13 cellular contexts compared by ENCODE assay signal in the genomic region with DNA sequence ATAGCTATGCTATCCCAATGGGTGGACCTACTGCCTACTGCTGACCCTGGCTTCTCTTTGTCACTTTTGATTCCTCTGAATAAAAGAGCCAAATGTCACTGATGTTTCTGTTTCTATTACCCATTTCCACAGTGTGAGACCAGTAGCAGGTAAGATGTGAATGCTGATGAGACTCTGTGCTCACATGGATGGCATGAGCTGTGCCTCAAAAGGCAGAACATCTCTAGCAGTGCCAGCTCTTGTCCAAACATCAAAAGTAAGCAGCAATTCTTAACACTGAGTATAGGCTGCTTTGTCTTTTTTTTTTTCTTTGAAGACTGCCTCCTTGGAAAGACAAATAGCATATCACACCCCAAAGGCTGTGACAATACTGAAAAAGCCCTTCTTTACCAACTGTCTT.
A peak's percentile ranks its signal among the peaks of the same experiment; 100 is the strongest.
DNase-seq lines count a peak whose midpoint lies in the region; ATAC-seq lines count a peak whose summit lies in the region.
"Had no signal": no experiment of that assay in that cellular context is flagged by ENCODE, and none has a peak within 500 bp of the region (broad histone marks: within the 10 kb centered on the region; RNA-seq: fewer than 3 reads in every experiment).

No MANE protein-coding gene starts in this region.

- no peak overlapping the region for H3K9ac ChIP-seq in mesenchymal stem cell (ENCODE audit: low read length)

- H3K27me3 ChIP-seq in mesenchymal stem cell (ENCODE audit: control insufficient read depth in 1 of 2, insufficient read depth in 1 of 2, low read length in 2 of 2) = no peaks in the 10 kb centered on the region
- H3K27me3 ChIP-seq: pancreas had no signal

- H2BK12ac ChIP-seq in mesenchymal stem cell (ENCODE audit: low read length in 2 of 2) = no peak overlapping the region

- no peak overlapping the region for H4K8ac ChIP-seq in mesenchymal stem cell (ENCODE audit: low read length)

- no peak overlapping the region for H4K91ac ChIP-seq in mesenchymal stem cell (ENCODE audit: low read length)

- ATAC-seq in GM19023 (IDR thresholded peaks at IDR 0.05; ENCODE audit: unreplicated experiment) = peak; percentile 5
- peak; percentile 11 for ATAC-seq in GM21529 (IDR thresholded peaks at IDR 0.05; ENCODE audit: unreplicated experiment)
- ATAC-seq in HG03103 (IDR thresholded peaks at IDR 0.05; ENCODE audit: low read depth, unreplicated experiment) = peak; percentile 15
- ATAC-seq in left ventricle myocardium superior = no peak
- ATAC-seq: esophagus mucosa, K562, pancreas had no signal

- H3K9me3 ChIP-seq in mesenchymal stem cell (ENCODE audit: control insufficient read depth, low read length) = peaks cover 16% of the 10 kb centered on the region
- H3K9me3 ChIP-seq: pancreas had no signal

- H3K36me3 ChIP-seq in mesenchymal stem cell (ENCODE audit: control insufficient read depth in 1 of 2, insufficient read depth in 2 of 2, low read depth in 1 of 2, low read length in 2 of 2) = no peaks in the 10 kb centered on the region
- H3K36me3 ChIP-seq: pancreas had no signal

- intact Hi-C loops in left ventricle myocardium superior (cut with micrococcal nuclease) = no loop called here

- H3K14ac ChIP-seq in mesenchymal stem cell (ENCODE audit: low read length in 2 of 2) = no peak overlapping the region

- peaks cover 2% of the 10 kb centered on the region for H3K79me1 ChIP-seq in mesenchymal stem cell (replicated peaks; ENCODE audit: low read length, poor library complexity, severe bottlenecking)

- H2AK5ac ChIP-seq in mesenchymal stem cell (ENCODE audit: low read length, severe bottlenecking) = peak overlapping the region; percentile 27

- no peak overlapping the region for H3K4ac ChIP-seq in mesenchymal stem cell (ENCODE audit: low read depth in 1 of 2, low read length in 2 of 2)

- H3K18ac ChIP-seq in mesenchymal stem cell (ENCODE audit: low read depth in 1 of 2, low read length in 2 of 2) = no peak overlapping the region

- peak overlapping the region; percentile 54 for H3K27ac ChIP-seq in mesenchymal stem cell (ENCODE audit: low read length, poor library complexity, severe bottlenecking)
- H3K27ac ChIP-seq: pancreas, SK-N-MC had no signal

- H2AFZ ChIP-seq in mesenchymal stem cell (ENCODE audit: low read depth, low read length) = no peak overlapping the region

- DNase-seq in mesenchymal stem cell (no peak), left ventricle myocardium superior (no peak), ureter (ENCODE audit: low spot score) (no peak)
- DNase-seq in activated CD4-positive, alpha-beta T cell treated with anti-CD3 and anti-CD28 coated beads, Interleukin-2, amount 50 U/mL, for 48 hours = no peak
- DNase-seq: NCI-H187 treated with DMSO at 0.1 percent for 48 hours; pancreas; stimulated activated naive CD4-positive, alpha-beta T cell had no signal

- H2BK120ac ChIP-seq in mesenchymal stem cell (ENCODE audit: low read depth, low read length) = no peak overlapping the region

- H3K4me2 ChIP-seq in mesenchymal stem cell (ENCODE audit: low read length, poor library complexity, severe bottlenecking) = no peak overlapping the region

- H2BK5ac ChIP-seq in mesenchymal stem cell (ENCODE audit: low read depth, low read length, poor library complexity, severe bottlenecking) = no peak overlapping the region

- H3K23ac ChIP-seq in mesenchymal stem cell (ENCODE audit: low read length in 2 of 2) = no peak overlapping the region

- H2BK15ac ChIP-seq in mesenchymal stem cell (ENCODE audit: low read depth, poor library complexity, severe bottlenecking) = no peak overlapping the region

- H3K4me3 ChIP-seq in mesenchymal stem cell (ENCODE audit: insufficient read depth in 1 of 2, low read depth in 1 of 2, low read length in 2 of 2) = no peak overlapping the region
- H3K4me3 ChIP-seq: K562, pancreas, SK-N-MC had no signal

- peaks cover 6% of the 10 kb centered on the region for H3K4me1 ChIP-seq in mesenchymal stem cell (ENCODE audit: control insufficient read depth, insufficient read depth, low read depth, low read length)
- H3K4me1 ChIP-seq: pancreas had no signal
